Comparison of ENCODE assay signal across 9 cellular contexts in genomic region chr16:56930516-56931252, GRCh38. TPM values are rescaled to one million over a fixed set of nuclear protein-coding genes. Genes with fewer than 3 reads are reported as not detected.
DNase-seq lines count a peak whose midpoint lies in the region; ATAC-seq and TF ChIP-seq lines count a peak whose summit lies in the region.
"Had no signal": no experiment of that assay in that cellular context is flagged by ENCODE, and none has a peak within 500 bp of the region (broad histone marks: within the 10 kb centered on the region; RNA-seq: fewer than 3 reads in every experiment).

No MANE protein-coding gene starts in this region.

- H3K4me3 ChIP-seq in left ventricle myocardium inferior (peak overlapping the region; percentile 99), mesenchymal stem cell (ENCODE audit: insufficient read depth in 1 of 2, low read depth in 1 of 2, low read length in 2 of 2) (no peak overlapping the region), uterus (no peak overlapping the region)

- no peaks in the 10 kb centered on the region for H3K9me3 ChIP-seq in left ventricle myocardium inferior (replicated peaks)
- H3K9me3 ChIP-seq in mesenchymal stem cell (ENCODE audit: control insufficient read depth, low read length) = no peaks in the 10 kb centered on the region
- H3K9me3 ChIP-seq in uterus = no peaks in the 10 kb centered on the region

- intact Hi-C loops in left ventricle myocardium inferior (cut with micrococcal nuclease) = no loop called here
- intact Hi-C loops in left ventricle myocardium superior (cut with micrococcal nuclease) = loop anchor here (10.0 kb wide), 1 partner anchor 66 kb away; the partner anchor contains the start of gene SLC12A3
- intact Hi-C loops in uterus (cut with DNase I; ENCODE audit: low total_unique reads) = no loop called here

- peaks cover 26% of the 10 kb centered on the region for H3K4me1 Mint-ChIP-seq in WTC11

- H3K27ac ChIP-seq in left ventricle myocardium inferior (replicated peaks) (peak overlapping the region; percentile 100), mesenchymal stem cell (ENCODE audit: low read length, poor library complexity, severe bottlenecking) (no peak overlapping the region), uterus (peak overlapping the region; percentile 17 to 98)

- peak overlapping the region; percentile 98 for H3K9ac ChIP-seq in mesenchymal stem cell (ENCODE audit: low read length)

- H2AFZ ChIP-seq in mesenchymal stem cell (ENCODE audit: low read depth, low read length) = no peak overlapping the region

- H3K23ac ChIP-seq in mesenchymal stem cell (ENCODE audit: low read length in 2 of 2) = no peak overlapping the region

- no peak for TF ChIP-seq CTCF in left ventricle myocardium inferior (IDR thresholded peaks at IDR 0.05; ENCODE audit: borderline replicate concordance)
- TF ChIP-seq CTCF in WTC11 (IDR thresholded peaks at IDR 0.05) = no peak
- TF ChIP-seq CTCF in uterus (IDR thresholded peaks at IDR 0.05) = no peak

- H3K9me3 Mint-ChIP-seq in WTC11 = no peaks in the 10 kb centered on the region; the same call in 1 of the 2 replicates

- peaks cover 19% of the 10 kb centered on the region for H3K36me3 ChIP-seq in left ventricle myocardium inferior
- peaks cover 0 to 14% of the 10 kb centered on the region in 2 experiments for H3K36me3 ChIP-seq in mesenchymal stem cell (ENCODE audit: control insufficient read depth in 1 of 2, insufficient read depth in 2 of 2, low read depth in 1 of 2, low read length in 2 of 2)
- no peaks in the 10 kb centered on the region for H3K36me3 ChIP-seq in uterus

- H2AK5ac ChIP-seq in mesenchymal stem cell (ENCODE audit: low read length, severe bottlenecking) = peak overlapping the region; percentile 20

- H3K27me3 ChIP-seq in left ventricle myocardium inferior (ENCODE audit: low read depth) (no peaks in the 10 kb centered on the region), mesenchymal stem cell (ENCODE audit: control insufficient read depth in 1 of 2, insufficient read depth in 1 of 2, low read length in 2 of 2) (no peaks in the 10 kb centered on the region), uterus (no peaks in the 10 kb centered on the region)

- no peaks in the 10 kb centered on the region for H3K27me3 Mint-ChIP-seq in WTC11 (ENCODE audit: low read depth)

- H3K4me3 Mint-ChIP-seq in WTC11 = peak overlapping the region; percentile 62

- no peak overlapping the region for H2BK120ac ChIP-seq in mesenchymal stem cell (ENCODE audit: low read depth, low read length)

- peak overlapping the region; percentile 92; the same call in 1 of the 2 replicates for H3K27ac Mint-ChIP-seq in WTC11

- ATAC-seq in left ventricle myocardium superior (no peak), WTC11 (no peak), HG03378 (IDR thresholded peaks at IDR 0.05; ENCODE audit: unreplicated experiment) (no peak), GM19455 (IDR thresholded peaks at IDR 0.05; ENCODE audit: unreplicated experiment) (no peak)

- no peak overlapping the region for H3K4me2 ChIP-seq in mesenchymal stem cell (ENCODE audit: low read length, poor library complexity, severe bottlenecking)

- H3K14ac ChIP-seq in mesenchymal stem cell (ENCODE audit: low read length in 2 of 2) = no peak overlapping the region

- H3K36me3 Mint-ChIP-seq in WTC11 = peaks cover 8% of the 10 kb centered on the region

- no peak overlapping the region for H4K91ac ChIP-seq in mesenchymal stem cell (ENCODE audit: low read length)

- H2BK15ac ChIP-seq in mesenchymal stem cell (ENCODE audit: low read depth, poor library complexity, severe bottlenecking) = no peak overlapping the region

- no peak for TF ChIP-seq POLR2A in uterus (IDR thresholded peaks at IDR 0.05)

- POLR2A ChIA-PET in WTC11 (lab: Charles Lee) = interaction anchor here (0.6 to 1.2 kb wide), 6 partner anchors 20 to 334 kb away, joined by 3 to 4 read pairs (median 4); no protein-coding TSS in a partner anchor

- no peak for DNase-seq in left ventricle myocardium inferior
- DNase-seq in left ventricle myocardium superior = no peak
- DNase-seq in WTC11 (ENCODE audit: low spot score) = peak; percentile 39
- no peak for DNase-seq in mesenchymal stem cell
- no peak for DNase-seq in uterus
- no peak for DNase-seq in anterior cingulate cortex (lab: John Stamatoyannopoulos, UW)

- H3K4ac ChIP-seq in mesenchymal stem cell (ENCODE audit: low read depth in 1 of 2, low read length in 2 of 2) = peak overlapping the region in 1 of 2 experiments; percentile 19

- CTCF ChIA-PET in WTC11 (lab: Charles Lee) = interaction anchor here (0.7 to 2.4 kb wide), 6 partner anchors 34 to 284 kb away, joined by 3 to 10 read pairs (median 4); no protein-coding TSS in a partner anchor

- H3K4me1 ChIP-seq in left ventricle myocardium inferior = peaks cover 44% of the 10 kb centered on the region
- H3K4me1 ChIP-seq in mesenchymal stem cell (ENCODE audit: control insufficient read depth, insufficient read depth, low read depth, low read length) = peaks cover 11% of the 10 kb centered on the region
- H3K4me1 ChIP-seq in uterus = no peaks in the 10 kb centered on the region

- no peak overlapping the region for H2BK5ac ChIP-seq in mesenchymal stem cell (ENCODE audit: low read depth, low read length, poor library complexity, severe bottlenecking)

- peak overlapping the region; percentile 78 for H4K8ac ChIP-seq in mesenchymal stem cell (ENCODE audit: low read length)

- H2BK12ac ChIP-seq in mesenchymal stem cell (ENCODE audit: low read length in 2 of 2) = peak overlapping the region in 1 of 2 experiments; percentile 59

- peak overlapping the region in 1 of 2 experiments; percentile 0 for H3K18ac ChIP-seq in mesenchymal stem cell (ENCODE audit: low read depth in 1 of 2, low read length in 2 of 2)

- 91% methylated on average over 13 of the region's 14 CpGs for WGBS in mesenchymal stem cell

- H3K79me1 ChIP-seq in mesenchymal stem cell (replicated peaks; ENCODE audit: low read length, poor library complexity, severe bottlenecking) = no peaks in the 10 kb centered on the region

TF ChIP-seq in WTC11, 78 proteins besides CTCF, POLR2A, EP300 and RAD21:
- TF ChIP-seq FOXJ3 (CRISPR knock-in tag; IDR thresholded peaks at IDR 0.05; ENCODE audit: borderline replicate concordance) (no peak), SMAD3 (CRISPR knock-in tag; IDR thresholded peaks at IDR 0.05; ENCODE audit: borderline replicate concordance) (no peak), ZNF423 (CRISPR knock-in tag; IDR thresholded peaks at IDR 0.05) (no peak), ERG (CRISPR knock-in tag; IDR thresholded peaks at IDR 0.05) (no peak)
- TF ChIP-seq, protein P1, sequence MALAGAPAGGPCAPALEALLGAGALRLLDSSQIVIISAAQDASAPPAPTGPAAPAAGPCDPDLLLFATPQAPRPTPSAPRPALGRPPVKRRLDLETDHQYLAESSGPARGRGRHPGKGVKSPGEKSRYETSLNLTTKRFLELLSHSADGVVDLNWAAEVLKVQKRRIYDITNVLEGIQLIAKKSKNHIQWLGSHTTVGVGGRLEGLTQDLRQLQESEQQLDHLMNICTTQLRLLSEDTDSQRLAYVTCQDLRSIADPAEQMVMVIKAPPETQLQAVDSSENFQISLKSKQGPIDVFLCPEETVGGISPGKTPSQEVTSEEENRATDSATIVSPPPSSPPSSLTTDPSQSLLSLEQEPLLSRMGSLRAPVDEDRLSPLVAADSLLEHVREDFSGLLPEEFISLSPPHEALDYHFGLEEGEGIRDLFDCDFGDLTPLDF (CRISPR knock-in tag; IDR thresholded peaks at IDR 0.05) = no peak

RNA-seq across cellular contexts. Expression of gene HERPUD1, which starts 1.3 kb away (rescaled TPM):
- total RNA-seq in left ventricle myocardium inferior (119 TPM), left ventricle myocardium superior (129 TPM), WTC11 (2021) (21.4 to 30.8 TPM (median 21.7 TPM) in 3 replicates), uterus (100 to 1,000 TPM in 3 of 4 donors, 10 to 100 TPM in 1; 51.5 to 136 (median 112) TPM)
- 93.8 TPM for polyA plus RNA-seq in mesenchymal stem cell (2013, experiment 1 of 2)
- polyA plus RNA-seq in mesenchymal stem cell (2013, experiment 2 of 2) = 94.5 TPM

RNA-seq across cellular contexts. Expression of gene CETP, which starts 31.1 kb away (rescaled TPM):
- total RNA-seq in left ventricle myocardium inferior = 0.16 TPM
- 0.37 TPM for total RNA-seq in left ventricle myocardium superior
- total RNA-seq in WTC11 (2021) = not detected in 3 replicates
- not detected for polyA plus RNA-seq in mesenchymal stem cell (2013, experiment 1 of 2)
- 0.03 TPM for polyA plus RNA-seq in mesenchymal stem cell (2013, experiment 2 of 2)
- 1 to 10 TPM in 1 of 4 donors, under 1 TPM in 1, not detected in 2; 0.58 to 2.8 TPM for total RNA-seq in uterus
- total RNA-seq: M059J had no signal

RNA-seq across cellular contexts. Expression of gene NLRC5, which starts 58.7 kb away (rescaled TPM):
- 6.6 TPM for total RNA-seq in left ventricle myocardium inferior
- total RNA-seq in left ventricle myocardium superior = 9.8 TPM
- 2.6 to 2.8 TPM (median 2.7 TPM) in 3 replicates for total RNA-seq in WTC11 (2021)
- polyA plus RNA-seq in mesenchymal stem cell (2013, experiment 1 of 2) = 10.4 TPM
- 10.5 TPM for polyA plus RNA-seq in mesenchymal stem cell (2013, experiment 2 of 2)
- 10 to 100 TPM; 14.9 to 77.0 (median 23.9) TPM for total RNA-seq in uterus
